8 cellular contexts compared by ENCODE assay signal in the genomic region with DNA sequence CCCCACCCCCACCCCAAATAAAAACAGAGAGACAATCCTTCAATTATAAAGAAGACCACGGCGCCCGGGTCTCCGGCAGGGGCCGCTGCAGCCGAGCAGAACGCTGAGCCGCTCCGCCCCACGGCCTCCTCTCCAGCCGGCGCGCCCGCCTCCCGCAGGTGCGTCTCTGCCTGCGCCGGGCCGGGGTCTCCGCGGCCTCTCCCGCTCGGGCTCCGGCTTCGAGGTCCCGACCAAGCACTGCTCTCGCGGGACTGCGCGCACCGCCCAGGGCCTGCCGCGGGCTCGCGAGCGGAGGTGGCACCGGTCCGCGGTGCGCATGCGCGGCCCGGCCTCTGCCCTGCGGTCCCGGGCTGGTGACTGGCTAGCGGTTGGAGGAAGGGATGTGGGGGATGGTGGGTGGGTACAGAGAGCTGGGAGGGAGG. TPM values are rescaled to one million over a fixed set of nuclear protein-coding genes. Genes with fewer than 3 reads are reported as not detected.
DNase-seq lines count a peak whose midpoint lies in the region; ATAC-seq and TF ChIP-seq lines count a peak whose summit lies in the region.

No MANE protein-coding gene starts in this region.

- peak; percentile 85 for TF ChIP-seq POLR2A in GM18951 (IDR thresholded peaks at IDR 0.05; ENCODE audit: extremely low read depth, insufficient read depth, insufficient read length)

- H3K27me3 ChIP-seq in kidney epithelial cell (ENCODE audit: control insufficient read depth, insufficient read depth, low read length) = no peaks in the 10 kb centered on the region

- peak overlapping the region; percentile 97 for H3K4me3 Mint-ChIP-seq in central memory CD8-positive, alpha-beta T cell

- peak; percentile 76 for ATAC-seq in HG03175 (IDR thresholded peaks at IDR 0.05; ENCODE audit: unreplicated experiment)
- ATAC-seq in central memory CD8-positive, alpha-beta T cell (replicated peaks; ENCODE audit: extremely low read depth, poor library complexity, severe bottlenecking) = peak; percentile 85

- DNase-seq in AG10803 (ENCODE audit: low read depth) = peak; percentile 86
- peak; percentile 97 for DNase-seq in NCI-H2227 (lab: John Stamatoyannopoulos, UW; ENCODE audit: unreplicated experiment)
- DNase-seq in activated CD4-positive, CD25-positive, alpha-beta regulatory T cell treated with anti-CD3 and anti-CD28 coated beads, Interleukin-2, amount 50 U/mL, for 16 hours (ENCODE audit: low read depth, low spot score) = peak; percentile 82
- peak; percentile 83 to 90 for DNase-seq in central memory CD8-positive, alpha-beta T cell (ENCODE audit: low spot score in 2 of 2)
- DNase-seq in kidney epithelial cell (ENCODE audit: low read depth) = peak; percentile 77
- peak; percentile 96 for DNase-seq in stimulated activated CD4-positive, alpha-beta T cell treated with anti-CD3 and anti-CD28 coated beads, Interleukin-15, amount 100 ng/mL, for 24 hours

- H3K27ac Mint-ChIP-seq in central memory CD8-positive, alpha-beta T cell (ENCODE audit: low read depth) = peak overlapping the region; percentile 95

- in situ Hi-C loops in GM18951 (cut with MboI; ENCODE audit: low sequenced_read_pairs, unreplicated experiment) = no loop called here

- peaks cover 16% of the 10 kb centered on the region for H3K36me3 Mint-ChIP-seq in central memory CD8-positive, alpha-beta T cell (ENCODE audit: insufficient read depth)

- TF ChIP-seq CTCF in AG10803 (conservative IDR thresholded peaks at IDR 0.05; ENCODE audit: low read length) (peak; percentile 43), kidney epithelial cell (IDR thresholded peaks at IDR 0.05; ENCODE audit: insufficient read depth, low read length, poor library complexity, severe bottlenecking) (no peak)

- no peaks in the 10 kb centered on the region for H3K9me3 Mint-ChIP-seq in central memory CD8-positive, alpha-beta T cell

- H3K4me3 ChIP-seq in AG10803 (ENCODE audit: low read length) (peak overlapping the region; percentile 81), kidney epithelial cell (ENCODE audit: low read depth, low read length) (peak overlapping the region; percentile 89)

- peaks cover 17% of the 10 kb centered on the region for H3K4me1 Mint-ChIP-seq in central memory CD8-positive, alpha-beta T cell

- H3K27me3 Mint-ChIP-seq in central memory CD8-positive, alpha-beta T cell = no peaks in the 10 kb centered on the region

- H3K36me3 ChIP-seq in kidney epithelial cell (ENCODE audit: control insufficient read depth, insufficient read depth, low read length) = no peaks in the 10 kb centered on the region

RNA-seq across cellular contexts. Expression of a gene that starts 0.2 kb away (rescaled TPM):
- total RNA-seq in kidney epithelial cell = 11.0 and 11.9 TPM in 2 replicates

RNA-seq across cellular contexts. Expression of a gene that starts 41.0 kb away (rescaled TPM):
- 116 and 178 TPM in 2 replicates for total RNA-seq in kidney epithelial cell

Comparison
In these comparisons a context has a peak if more than half of its experiments do, and no peak if none do; other contexts are left out.
1. Peak in every context shown above with its lines: DNase-seq, ATAC-seq and H3K4me3 ChIP-seq.